16 cellular contexts compared by ENCODE assay signal in genomic region chrX:23514082-23514481, GRCh38.
DNase-seq lines count a peak whose midpoint lies in the region; ATAC-seq and TF ChIP-seq lines count a peak whose summit lies in the region.
"Had no signal": no experiment of that assay in that cellular context is flagged by ENCODE, and none has a peak within 500 bp of the region (broad histone marks: within the 10 kb centered on the region; RNA-seq: fewer than 3 reads in every experiment).

No MANE protein-coding gene starts in this region.

- peak; percentile 17 for DNase-seq in Ammon's horn (ENCODE audit: low spot score)
- no peak for DNase-seq in WTC11 (ENCODE audit: low spot score)
- no peak for DNase-seq in nephron progenitor cell
- DNase-seq in SHP77 treated with DMSO at 0.1 percent for 48 hours (lab: John Stamatoyannopoulos, UW): no peak
- DNase-seq in stimulated activated naive CD4-positive, alpha-beta T cell (lab: John Stamatoyannopoulos, UW): no peak
- DNase-seq: ACHN; BE2C; CD4-positive, alpha-beta memory T cell; DND-41; GOT3; HCEC 1CT; HFFc6; IMR-90; KBM-7 had no signal

- TF ChIP-seq CTCF in WTC11 (IDR thresholded peaks at IDR 0.05): no peak
- TF ChIP-seq CTCF in nephron progenitor cell (IDR thresholded peaks at IDR 0.05): no peak

- ATAC-seq in GM18907 (IDR thresholded peaks at IDR 0.05; ENCODE audit: unreplicated experiment) (peak; percentile 16), WTC11 (peak; percentile 6; the same call in 1 of the 2 replicates), GM19395 (IDR thresholded peaks at IDR 0.05; ENCODE audit: unreplicated experiment) (no peak)

- CTCF ChIA-PET in WTC11 (lab: Charles Lee): no interaction called here

- H3K9me3 Mint-ChIP-seq in WTC11 (no peaks in the 10 kb centered on the region), nephron progenitor cell (no peaks in the 10 kb centered on the region)
- H3K9me3 Mint-ChIP-seq: HFFc6 had no signal

- POLR2A ChIA-PET in WTC11 (lab: Charles Lee): no interaction called here

- H3K27ac Mint-ChIP-seq in WTC11: peak overlapping the region; percentile 89
- H3K27ac Mint-ChIP-seq in nephron progenitor cell: peak overlapping the region; percentile 15
- H3K27ac Mint-ChIP-seq: CD4-positive, alpha-beta memory T cell; HFFc6 had no signal

- H3K4me3 Mint-ChIP-seq in WTC11 (no peak overlapping the region), nephron progenitor cell (no peak overlapping the region)
- H3K4me3 Mint-ChIP-seq: CD4-positive, alpha-beta memory T cell; HFFc6 had no signal

- peaks cover 60% of the 10 kb centered on the region for H3K4me1 Mint-ChIP-seq in WTC11
- peaks cover 4% of the 10 kb centered on the region for H3K4me1 Mint-ChIP-seq in nephron progenitor cell
- H3K4me1 Mint-ChIP-seq: CD4-positive, alpha-beta memory T cell had no signal

- no peaks in the 10 kb centered on the region for H3K27me3 Mint-ChIP-seq in WTC11 (ENCODE audit: low read depth)
- H3K27me3 Mint-ChIP-seq in nephron progenitor cell (ENCODE audit: low read depth, poor library complexity): peaks cover 4% of the 10 kb centered on the region
- H3K27me3 Mint-ChIP-seq: CD4-positive, alpha-beta memory T cell had no signal

- H3K36me3 Mint-ChIP-seq in WTC11 (peaks cover under 1% of the 10 kb centered on the region; the same call in 1 of the 2 replicates), nephron progenitor cell (ENCODE audit: low read depth) (no peaks in the 10 kb centered on the region)

TF ChIP-seq in WTC11, 78 proteins besides CTCF, POLR2A, EP300 and RAD21:
- TF ChIP-seq SP1 (CRISPR knock-in tag; conservative IDR thresholded peaks at IDR 0.05) (no peak), MXD4 (CRISPR knock-in tag; IDR thresholded peaks at IDR 0.05; ENCODE audit: borderline replicate concordance) (no peak)
